In genomic region chr12:108855284-108856169, GRCh38 we compare ENCODE assay signal across 8 cellular contexts. TPM values are rescaled to one million over a fixed set of nuclear protein-coding genes. Genes with fewer than 3 reads are reported as not detected.
DNase-seq lines count a peak whose midpoint lies in the region; ATAC-seq and TF ChIP-seq lines count a peak whose summit lies in the region.

No MANE protein-coding gene starts in this region.

- H3K36me3 Mint-ChIP-seq in stimulated activated naive CD8-positive, alpha-beta T cell treated with anti-CD3 and anti-CD28 coated beads, Interleukin-15, Interleukin-2, amounts not matched to agents 100 ng/mL and 50 ng/mL, for 24 hours (ENCODE audit: low read depth), result peaks cover 33% of the 10 kb centered on the region

- 52 to 61% methylated on average over 12 of the region's 12 CpGs for whole genome bisulfite sequencing in aorta, 2 donors

- H3K36me3 ChIP-seq in ascending aorta (no peaks in the 10 kb centered on the region), lower lobe of right lung (peaks cover 12% of the 10 kb centered on the region), aorta (ENCODE audit: control insufficient read depth in 1 of 2, insufficient read depth in 2 of 2, low read length in 1 of 2) (no peaks in the 10 kb centered on the region)

- H3K4me1 ChIP-seq in ascending aorta (peaks cover 24 to 55% of the 10 kb centered on the region in 2 donors), lower lobe of right lung (peaks cover 80% of the 10 kb centered on the region), aorta (ENCODE audit: control insufficient read depth in 1 of 2, insufficient read depth in 2 of 2, low read length in 2 of 2) (peaks cover 0 to 3% of the 10 kb centered on the region in 2 donors)

- H3K9me3 ChIP-seq in ascending aorta (no peaks in the 10 kb centered on the region), lower lobe of right lung (no peaks in the 10 kb centered on the region), aorta (ENCODE audit: control insufficient read depth, low read length) (no peaks in the 10 kb centered on the region)

- H3K4me1 Mint-ChIP-seq in stimulated activated naive CD8-positive, alpha-beta T cell treated with anti-CD3 and anti-CD28 coated beads, Interleukin-15, Interleukin-2, amounts not matched to agents 100 ng/mL and 50 ng/mL, for 24 hours (ENCODE audit: low read depth), result peaks cover 63% of the 10 kb centered on the region

- H3K27me3 ChIP-seq in ascending aorta, result no peaks in the 10 kb centered on the region
- no peaks in the 10 kb centered on the region for H3K27me3 ChIP-seq in lower lobe of right lung (ENCODE audit: low read depth)
- H3K27me3 ChIP-seq in aorta (ENCODE audit: control insufficient read depth in 1 of 2, insufficient read depth in 2 of 2, low read length in 1 of 2), result no peaks in the 10 kb centered on the region

- DNase-seq in stimulated activated naive CD8-positive, alpha-beta T cell treated with anti-CD3 and anti-CD28 coated beads, Interleukin-15, Interleukin-2, amounts not matched to agents 100 U/mL and 50 U/mL, for 24 hours, result no peak
- DNase-seq in ascending aorta (ENCODE audit: low spot score in 2 of 2) (no peak), lower lobe of right lung (no peak), aorta (no peak), islet precursor cell (no peak), middle frontal gyrus (ENCODE audit: extremely low spot score, low spot score) (no peak)

- intact Hi-C loops in ascending aorta (cut with DNase I) (loop anchor here (2.0 to 10.0 kb wide), 7 partner anchors 191 to 1763 kb away; partner anchors contain the start of genes ALKBH2, CRY1, FICD and ISCU), lower lobe of right lung (cut with DNase I) (no loop called here), aorta (cut with DNase I) (loop anchor here (2.0 to 10.0 kb wide), 6 partner anchors 23 to 293 kb away; partner anchors contain the start of genes ISCU (in 2 of the 2), CORO1C (in 1 of the 2) and SART3 (in 1 of the 2))

- TF ChIP-seq CTCF in ascending aorta (IDR thresholded peaks at IDR 0.05) (no peak), lower lobe of right lung (IDR thresholded peaks at IDR 0.05) (no peak)

- peak overlapping the region; percentile 90 for H3K4me3 Mint-ChIP-seq in stimulated activated naive CD8-positive, alpha-beta T cell treated with anti-CD3 and anti-CD28 coated beads, Interleukin-15, Interleukin-2, amounts not matched to agents 100 ng/mL and 50 ng/mL, for 24 hours

- H3K4me3 ChIP-seq in ascending aorta (peak overlapping the region; percentile 87 to 93), lower lobe of right lung (peak overlapping the region; percentile 85), aorta (ENCODE audit: low read length in 2 of 2) (no peak overlapping the region)

- peak overlapping the region; percentile 89 for H3K27ac Mint-ChIP-seq in stimulated activated naive CD8-positive, alpha-beta T cell treated with anti-CD3 and anti-CD28 coated beads, Interleukin-15, Interleukin-2, amounts not matched to agents 100 ng/mL and 50 ng/mL, for 24 hours

- H3K27ac ChIP-seq in ascending aorta, result peak overlapping the region; percentile 93 to 97
- H3K27ac ChIP-seq in lower lobe of right lung, result peak overlapping the region; percentile 95
- peak overlapping the region; percentile 83 to 94 for H3K27ac ChIP-seq in aorta (ENCODE audit: low read depth in 1 of 2, low read length in 2 of 2)

- H3K27me3 Mint-ChIP-seq in stimulated activated naive CD8-positive, alpha-beta T cell treated with anti-CD3 and anti-CD28 coated beads, Interleukin-15, Interleukin-2, amounts not matched to agents 100 ng/mL and 50 ng/mL, for 24 hours, result no peaks in the 10 kb centered on the region

- ATAC-seq in stimulated activated naive CD8-positive, alpha-beta T cell treated with anti-CD3 and anti-CD28 coated beads, Interleukin-15, Interleukin-2, amounts not matched to agents 100 U/mL and 50 U/mL, for 24 hours, result no peak
- ATAC-seq in lower lobe of right lung, result no peak
- no peak for ATAC-seq in aorta (ENCODE audit: low FRiP score)
- ATAC-seq in GM19328 (IDR thresholded peaks at IDR 0.05; ENCODE audit: unreplicated experiment), result no peak

- H3K9me3 Mint-ChIP-seq in stimulated activated naive CD8-positive, alpha-beta T cell treated with anti-CD3 and anti-CD28 coated beads, Interleukin-15, Interleukin-2, amounts not matched to agents 100 ng/mL and 50 ng/mL, for 24 hours, result no peaks in the 10 kb centered on the region

RNA-seq across cellular contexts. Expression of gene SSH1, which starts 1.9 kb away (rescaled TPM):
- total RNA-seq in ascending aorta, result 16.1 TPM
- 45.6 TPM for total RNA-seq in lower lobe of right lung
- 10 to 100 TPM; 60.4 to 61.6 TPM for total RNA-seq in aorta
- polyA plus RNA-seq in aorta, result 10 to 100 TPM in 1 of 2 donors, 1 to 10 TPM in 1; 5.3 to 10.0 TPM

RNA-seq across cellular contexts. Expression of gene DAO, which starts 24.4 kb away (rescaled TPM):
- total RNA-seq in ascending aorta (not detected), lower lobe of right lung (not detected), aorta (not detected)
- polyA plus RNA-seq in aorta, result not detected

Comparison
In these comparisons a context has a peak if more than half of its experiments do, and no peak if none do; other contexts are left out.
1. H3K4me3 ChIP-seq: peak in ascending aorta (2 of 2) and lower lobe of right lung (single experiment); none in aorta (0 of 2).
2. Peak in every context shown above with its lines, with median percentiles within 50 percentile points of each other: H3K27ac ChIP-seq.